In the genomic region with DNA sequence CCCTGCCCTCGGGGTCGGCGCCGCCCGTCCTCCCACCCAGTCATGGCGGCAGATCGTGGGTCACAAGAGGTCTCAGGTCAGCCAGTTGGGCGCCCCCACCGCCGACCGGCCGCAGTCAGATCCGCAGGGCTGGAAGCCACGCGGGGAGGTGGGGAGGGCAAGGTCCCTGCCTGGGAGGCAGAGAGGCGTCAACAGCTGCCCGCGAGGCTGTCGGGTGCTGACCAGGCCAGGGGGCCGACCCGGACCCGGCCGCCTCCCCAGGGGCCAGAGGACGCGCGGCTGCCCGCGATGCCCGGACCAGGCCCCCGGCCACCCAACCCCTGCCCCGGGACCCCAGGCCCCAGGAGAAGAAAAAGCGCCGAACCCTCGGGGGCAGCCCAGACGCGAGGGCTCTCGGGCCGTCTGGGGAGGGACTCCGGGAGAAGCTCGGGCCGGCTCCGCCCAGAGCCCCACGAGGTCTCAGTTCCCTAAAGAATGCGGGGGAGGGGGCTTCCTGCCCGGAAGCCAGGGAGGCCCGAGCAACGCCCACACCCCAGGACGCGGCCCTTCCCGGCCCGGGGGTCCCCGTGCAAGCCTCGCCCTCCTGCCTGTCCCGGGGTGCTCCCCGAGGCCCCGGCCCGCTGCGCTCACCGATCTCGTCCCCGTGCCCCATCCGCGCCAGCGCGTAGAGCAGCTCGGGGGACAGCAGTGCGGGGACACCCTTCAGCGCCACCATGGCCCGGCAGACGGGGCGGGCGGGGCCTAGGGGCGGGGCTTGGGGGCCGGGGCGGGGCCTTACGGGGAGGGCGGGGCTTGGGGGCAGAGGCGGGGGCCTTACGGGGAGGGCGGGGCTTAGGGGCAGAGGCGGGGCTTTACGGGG, we compare ENCODE assay signal across 8 cellular contexts. TPM values are rescaled to one million over a fixed set of nuclear protein-coding genes. Genes with fewer than 3 reads are reported as not detected.
DNase-seq lines count a peak whose midpoint lies in the region; ATAC-seq and TF ChIP-seq lines count a peak whose summit lies in the region.

A gene with protein sequence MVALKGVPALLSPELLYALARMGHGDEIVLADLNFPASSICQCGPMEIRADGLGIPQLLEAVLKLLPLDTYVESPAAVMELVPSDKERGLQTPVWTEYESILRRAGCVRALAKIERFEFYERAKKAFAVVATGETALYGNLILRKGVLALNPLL (minus strand): TSS at position 727 of the 859 bp plus-strand sequence. CDS start 12 bp downstream, at position 715.

- no peak within 1 kb of the TSS for H3K27ac ChIP-seq in ectodermal cell (ENCODE audit: insufficient read depth, low read depth, low read length, poor library complexity, severe bottlenecking)

- H3K27me3 Mint-ChIP-seq in activated CD4-positive, alpha-beta T cell treated with anti-CD3 and anti-CD28 coated beads, Interleukin-2, amount 10 ng/mL, durations not matched to agents 7 days and 5 days, result no peaks in the 10 kb centered on the region

- peaks cover 8% of the 10 kb centered on the region for H3K4me1 ChIP-seq in ectodermal cell (ENCODE audit: control insufficient read depth, insufficient read depth, low read length)

- peaks cover 8% of the 10 kb centered on the region for H3K27me3 ChIP-seq in ectodermal cell (ENCODE audit: control insufficient read depth, insufficient read depth, low read length, poor library complexity, severe bottlenecking)

- CTCF ChIA-PET in GM10248 (lab: Yijun Ruan, JAX), result interaction anchor here (1.2 to 3.1 kb wide), 3 partner anchors 11 to 39 kb away, joined by 3 to 16 read pairs (median 4); no protein-coding TSS in a partner anchor
- CTCF ChIA-PET in activated CD4-positive, alpha-beta T cell treated with anti-CD3 and anti-CD28 coated beads, Interleukin-2, amount 10 ng/mL, durations not matched to agents 7 days and 5 days (lab: Charles Lee), result interaction anchor here (0.7 to 0.9 kb wide), 2 partner anchors 10 to 28 kb away, joined by 3 read pairs; no protein-coding TSS in a partner anchor

- H3K9me3 Mint-ChIP-seq in activated CD4-positive, alpha-beta T cell treated with anti-CD3 and anti-CD28 coated beads, Interleukin-2, amount 10 ng/mL, durations not matched to agents 7 days and 5 days, result no peaks in the 10 kb centered on the region

- peak within 1 kb of the TSS; percentile 69 for H3K4me3 ChIP-seq in ectodermal cell (ENCODE audit: insufficient read depth, low read depth, low read length)

- H3K27ac Mint-ChIP-seq in activated CD4-positive, alpha-beta T cell treated with anti-CD3 and anti-CD28 coated beads, Interleukin-2, amount 10 ng/mL, durations not matched to agents 7 days and 5 days, result peak within 1 kb of the TSS; percentile 77

- H3K4me3 Mint-ChIP-seq in activated CD4-positive, alpha-beta T cell treated with anti-CD3 and anti-CD28 coated beads, Interleukin-2, amount 10 ng/mL, durations not matched to agents 7 days and 5 days, result peak within 1 kb of the TSS; percentile 73

- H3K36me3 ChIP-seq in ectodermal cell (ENCODE audit: control insufficient read depth, insufficient read depth, low read length), result peaks cover 3% of the 10 kb centered on the region

- POLR2A ChIA-PET in GM10248 (lab: Yijun Ruan, JAX), result interaction anchor here (0.6 to 0.7 kb wide), 2 partner anchors 14 to 1959 kb away, joined by 3 read pairs; no protein-coding TSS in a partner anchor
- POLR2A ChIA-PET in activated CD4-positive, alpha-beta T cell treated with anti-CD3 and anti-CD28 coated beads, Interleukin-2, amount 10 ng/mL, durations not matched to agents 7 days and 5 days (lab: Charles Lee), result no interaction called here

- TF ChIP-seq CTCF in GM10248 (IDR thresholded peaks at IDR 0.05; ENCODE audit: control extremely low read depth, extremely low read depth, low read depth, missing control alignments), result no peak

- H3K4me1 Mint-ChIP-seq in activated CD4-positive, alpha-beta T cell treated with anti-CD3 and anti-CD28 coated beads, Interleukin-2, amount 10 ng/mL, durations not matched to agents 7 days and 5 days, result peaks cover 3% of the 10 kb centered on the region

- peak; percentile 96 for DNase-seq in GM10248 (ENCODE audit: extremely low spot score)
- DNase-seq in LoVo (ENCODE audit: low spot score), result peak; percentile 59
- peak; percentile 73 for DNase-seq in activated CD4-positive, alpha-beta T cell treated with anti-CD3 and anti-CD28 coated beads, Interleukin-2, amount 10 ng/mL, durations not matched to agents 7 days and 5 days
- no peak for DNase-seq in mesenteric fat pad (ENCODE audit: low spot score)
- peak; percentile 36 to 43 for DNase-seq in stimulated activated CD8-positive, alpha-beta memory T cell treated with anti-CD3 and anti-CD28 coated beads, Interleukin-4, amount 100 ng/mL, for 1 hour (ENCODE audit: low read depth in 2 of 2, low spot score in 1 of 2)
- no peak for DNase-seq in HPDE6-E6E7 (ENCODE audit: extremely low spot score)

- peak; percentile 67 for ATAC-seq in GM21786 (IDR thresholded peaks at IDR 0.05; ENCODE audit: unreplicated experiment)

- no peaks in the 10 kb centered on the region for H3K36me3 Mint-ChIP-seq in activated CD4-positive, alpha-beta T cell treated with anti-CD3 and anti-CD28 coated beads, Interleukin-2, amount 10 ng/mL, durations not matched to agents 7 days and 5 days (ENCODE audit: low read depth)

- 1% methylated on average over 78 to 80 of the region's 82 CpGs for WGBS in ectodermal cell, 2 experiments

- no peaks in the 10 kb centered on the region for H3K9me3 ChIP-seq in ectodermal cell (ENCODE audit: control insufficient read depth, low read length)

RNA-seq across cellular contexts. Expression of the gene that starts here (rescaled TPM):
- total RNA-seq in activated CD4-positive, alpha-beta T cell treated with anti-CD3 and anti-CD28 coated beads, Interleukin-2, amount 10 ng/mL, durations not matched to agents 7 days and 5 days, result 10 to 100 TPM; 11.9 to 16.2 TPM
- 13.3 TPM for polyA plus RNA-seq in ectodermal cell (2013, experiment 1 of 4)
- polyA plus RNA-seq in ectodermal cell (2013, experiment 2 of 4), result 16.7 TPM
- 11.7 TPM for polyA plus RNA-seq in ectodermal cell (2013, experiment 3 of 4)
- polyA plus RNA-seq in ectodermal cell (2013, experiment 4 of 4), result 11.8 TPM
- total RNA-seq in mesenteric fat pad, result 19.0 TPM

Comparison
In these comparisons a context has a peak if more than half of its experiments do, and no peak if none do; other contexts are left out.
1. DNase-seq: peak in GM10248 (single experiment), LoVo (single experiment), activated CD4-positive, alpha-beta T cell treated with anti-CD3 and anti-CD28 coated beads, Interleukin-2, amount 10 ng/mL, durations not matched to agents 7 days and 5 days (single experiment) and stimulated activated CD8-positive, alpha-beta memory T cell treated with anti-CD3 and anti-CD28 coated beads, Interleukin-4, amount 100 ng/mL, for 1 hour (2 of 2); none in mesenteric fat pad (single experiment) and HPDE6-E6E7 (single experiment).